8 cellular contexts compared by ENCODE assay signal in genomic region chr6:136751478-136751956, GRCh38. TPM values are rescaled to one million over a fixed set of nuclear protein-coding genes. Genes with fewer than 3 reads are reported as not detected.
A peak's percentile ranks its signal among the peaks of the same experiment; 100 is the strongest.
DNase-seq lines count a peak whose midpoint lies in the region; ATAC-seq and TF ChIP-seq lines count a peak whose summit lies in the region.

No MANE protein-coding gene starts in this region.

- no peaks in the 10 kb centered on the region for H3K27me3 ChIP-seq in PC-3 (ENCODE audit: low read length)

- H3K27ac ChIP-seq in PC-3 (ENCODE audit: low read length): no peak overlapping the region

- intact Hi-C loops in Right ventricle myocardium superior (cut with DNase I) (no loop called here), Right ventricle myocardium inferior (cut with DNase I) (loop anchor here (5.0 kb wide), 1 partner anchor 41 kb away; the partner anchor contains the start of gene MAP3K5), mucosa of descending colon (cut with DNase I, micrococcal nuclease) (no loop called here), PC-3 (cut with micrococcal nuclease) (no loop called here)

- no peak for TF ChIP-seq CTCF in mucosa of descending colon (IDR thresholded peaks at IDR 0.05)
- TF ChIP-seq CTCF in PC-3 (conservative IDR thresholded peaks at IDR 0.05; ENCODE audit: low read depth, low read length): no peak

- no peak overlapping the region for H3K9ac ChIP-seq in PC-3 (ENCODE audit: low read length)

- DNase-seq in Right ventricle myocardium superior: no peak
- DNase-seq in Right ventricle myocardium inferior (ENCODE audit: missing footprints): no peak
- DNase-seq in SKM-1 treated with dmso at 0.1 percent for 144 hours (lab: John Stamatoyannopoulos, UW; ENCODE audit: unreplicated experiment): peak; percentile 65
- DNase-seq in mucosa of descending colon: peak in 1 of 3 donors; percentile 64
- no peak for DNase-seq in PC-3
- DNase-seq in SHP77 treated with DMSO at 0.1 percent for 48 hours (lab: John Stamatoyannopoulos, UW): no peak
- DNase-seq in dermis blood vessel endothelial cell: no peak

- H3K9me3 ChIP-seq in mucosa of descending colon (no peaks in the 10 kb centered on the region), PC-3 (ENCODE audit: low read length) (no peaks in the 10 kb centered on the region)

- H3K4me3 ChIP-seq in mucosa of descending colon (no peak overlapping the region), PC-3 (ENCODE audit: low read length) (no peak overlapping the region)

- POLR2A ChIA-PET in PC-3 (lab: Charles Lee; ENCODE audit: unreplicated experiment): no interaction called here

- H3K36me3 ChIP-seq in mucosa of descending colon (ENCODE audit: low read depth) (no peaks in the 10 kb centered on the region), PC-3 (ENCODE audit: low read depth, low read length) (no peaks in the 10 kb centered on the region)

- no peak overlapping the region for H3K4me2 ChIP-seq in PC-3 (ENCODE audit: low read length)

- H3K79me2 ChIP-seq in PC-3 (ENCODE audit: low read length): no peaks in the 10 kb centered on the region

- H3K9me2 ChIP-seq in PC-3 (replicated peaks; ENCODE audit: low read length): no peaks in the 10 kb centered on the region

- H3K4me1 ChIP-seq in mucosa of descending colon (ENCODE audit: low read depth): peaks cover 29% of the 10 kb centered on the region
- H3K4me1 ChIP-seq in PC-3 (ENCODE audit: insufficient read depth, low read length): no peaks in the 10 kb centered on the region

- ATAC-seq in Right ventricle myocardium superior (ENCODE audit: poor library complexity) (peak; percentile 18), Right ventricle myocardium inferior (no peak), HG02943 (IDR thresholded peaks at IDR 0.05; ENCODE audit: low read depth, unreplicated experiment) (peak; percentile 94), mucosa of descending colon (peak; percentile 70), PC-3 (no peak)

- CTCF ChIA-PET in PC-3 (lab: Charles Lee): no interaction called here

- no peak overlapping the region for H2AFZ ChIP-seq in PC-3 (ENCODE audit: low read length)

- H3F3A ChIP-seq in PC-3 (ENCODE audit: low read length, unreplicated experiment): no peaks in the 10 kb centered on the region

- no TSS peak for BruUV-seq in PC-3 (replicated peaks; lab: Mats Ljungman, UMichigan)

- H4K20me1 ChIP-seq in PC-3 (ENCODE audit: low read length): no peaks in the 10 kb centered on the region

RNA-seq across cellular contexts. Expression of gene MAP3K5, which starts 40.8 kb away (rescaled TPM):
- total RNA-seq in Right ventricle myocardium superior (39.9 TPM), Right ventricle myocardium inferior (34.7 TPM), mucosa of descending colon (10 to 100 TPM; 12.6 to 18.2 (median 16.3) TPM), PC-3 (2014; rRNA removed) (4.3 and 5.0 TPM in 2 replicates), dermis blood vessel endothelial cell (5.8 and 10.9 TPM in 2 replicates)

Comparison
In these comparisons a context has a peak if more than half of its experiments do, and no peak if none do; other contexts are left out.
1. ATAC-seq: peak in Right ventricle myocardium superior (single experiment), HG02943 (single experiment) and mucosa of descending colon (single experiment); none in Right ventricle myocardium inferior (single experiment) and PC-3 (single experiment).